ENCODE assay signal across 8 cellular contexts in genomic region chr15:78000089-78000926, GRCh38.
A peak's percentile ranks its signal among the peaks of the same experiment; 100 is the strongest.
DNase-seq lines count a peak whose midpoint lies in the region; ATAC-seq and FAIRE-seq lines count a peak whose summit lies in the region.

No MANE protein-coding gene starts in this region.

- H3K4me1 Mint-ChIP-seq in natural killer cell treated with Interleukin-12 subunit alpha and Interleukin-12 subunit beta and Interleukin-15 and Interleukin-18, amount 100 ng/mL, for 72 hours (ENCODE audit: low read depth in 2 of 2) = peaks cover 4 to 8% of the 10 kb centered on the region in 2 donors
- H3K4me1 Mint-ChIP-seq in stimulated activated naive CD8-positive, alpha-beta T cell treated with anti-CD3 and anti-CD28 coated beads, Interleukin-15, amount 100 ng/mL, for 72 hours = peaks cover 36% of the 10 kb centered on the region

- peak; percentile 88 to 92 for ATAC-seq in natural killer cell treated with Interleukin-12 subunit alpha and Interleukin-12 subunit beta and Interleukin-15 and Interleukin-18, amount 100 ng/mL, for 72 hours
- peak; percentile 97 for ATAC-seq in stimulated activated naive CD8-positive, alpha-beta T cell treated with anti-CD3 and anti-CD28 coated beads, Interleukin-15, amount 100 ng/mL, for 72 hours
- ATAC-seq in HG02973 (IDR thresholded peaks at IDR 0.05; ENCODE audit: unreplicated experiment) = no peak

- H3K27ac Mint-ChIP-seq in natural killer cell treated with Interleukin-12 subunit alpha and Interleukin-12 subunit beta and Interleukin-15 and Interleukin-18, amount 100 ng/mL, for 72 hours = peak overlapping the region in 1 of 2 donors; percentile 20
- H3K27ac Mint-ChIP-seq in stimulated activated naive CD8-positive, alpha-beta T cell treated with anti-CD3 and anti-CD28 coated beads, Interleukin-15, amount 100 ng/mL, for 72 hours = peak overlapping the region in 1 of 2 donors; percentile 22

- H3K4me3 Mint-ChIP-seq in natural killer cell treated with Interleukin-12 subunit alpha and Interleukin-12 subunit beta and Interleukin-15 and Interleukin-18, amount 100 ng/mL, for 72 hours = no peak overlapping the region
- H3K4me3 Mint-ChIP-seq in stimulated activated naive CD8-positive, alpha-beta T cell treated with anti-CD3 and anti-CD28 coated beads, Interleukin-15, amount 100 ng/mL, for 72 hours = no peak overlapping the region

- DNase-seq in Ammon's horn (ENCODE audit: low spot score) = peak; percentile 78
- DNase-seq in GM19239 (ENCODE audit: insufficient read length, low spot score) = peak; percentile 53
- DNase-seq in NCI-H226 = peak; percentile 80
- peak; percentile 53 to 62 for DNase-seq in activated CD8-positive, alpha-beta memory T cell treated with anti-CD3 and anti-CD28 coated beads for 1 hour (ENCODE audit: extremely low read depth in 1 of 2, low read depth in 1 of 2)
- DNase-seq in epithelial cell of prostate (ENCODE audit: low read depth, low spot score) = peak; percentile 12
- peak; percentile 76 for DNase-seq in natural killer cell treated with Interleukin-12 subunit alpha and Interleukin-12 subunit beta and Interleukin-15 and Interleukin-18, amount 100 ng/mL, for 72 hours (ENCODE audit: low spot score)
- peak; percentile 72 to 82 for DNase-seq in stimulated activated naive CD8-positive, alpha-beta T cell treated with anti-CD3 and anti-CD28 coated beads, Interleukin-15, amount 100 ng/mL, for 72 hours

- H3K27me3 Mint-ChIP-seq in natural killer cell treated with Interleukin-12 subunit alpha and Interleukin-12 subunit beta and Interleukin-15 and Interleukin-18, amount 100 ng/mL, for 72 hours = no peaks in the 10 kb centered on the region
- no peaks in the 10 kb centered on the region for H3K27me3 Mint-ChIP-seq in stimulated activated naive CD8-positive, alpha-beta T cell treated with anti-CD3 and anti-CD28 coated beads, Interleukin-15, amount 100 ng/mL, for 72 hours

- FAIRE-seq in GM19239 (lab: Jason Lieb, UNC) = peak; percentile 78

- no peak overlapping the region for H3K27ac ChIP-seq in epithelial cell of prostate

- peaks cover 4% of the 10 kb centered on the region for H3K36me3 Mint-ChIP-seq in natural killer cell treated with Interleukin-12 subunit alpha and Interleukin-12 subunit beta and Interleukin-15 and Interleukin-18, amount 100 ng/mL, for 72 hours

- H3K9me3 Mint-ChIP-seq in natural killer cell treated with Interleukin-12 subunit alpha and Interleukin-12 subunit beta and Interleukin-15 and Interleukin-18, amount 100 ng/mL, for 72 hours = no peaks in the 10 kb centered on the region
- no peaks in the 10 kb centered on the region for H3K9me3 Mint-ChIP-seq in stimulated activated naive CD8-positive, alpha-beta T cell treated with anti-CD3 and anti-CD28 coated beads, Interleukin-15, amount 100 ng/mL, for 72 hours

Comparison
In these comparisons a context has a peak if more than half of its experiments do, and no peak if none do; other contexts are left out.
1. DNase-seq: peak in every context shown above with its lines; median percentile 80 in NCI-H226; 78 in Ammon's horn; 77 in stimulated activated naive CD8-positive, alpha-beta T cell treated with anti-CD3 and anti-CD28 coated beads, Interleukin-15, amount 100 ng/mL, for 72 hours; 76 in natural killer cell treated with Interleukin-12 subunit alpha and Interleukin-12 subunit beta and Interleukin-15 and Interleukin-18, amount 100 ng/mL, for 72 hours; 58 in activated CD8-positive, alpha-beta memory T cell treated with anti-CD3 and anti-CD28 coated beads for 1 hour; 53 in GM19239; 12 in epithelial cell of prostate.